ENCODE assay signal across 20 cellular contexts in genomic region chr22:23652286-23652685, GRCh38. TPM values are rescaled to one million over a fixed set of nuclear protein-coding genes. Genes with fewer than 3 reads are reported as not detected.
DNase-seq lines count a peak whose midpoint lies in the region; ATAC-seq and TF ChIP-seq lines count a peak whose summit lies in the region.
"Had no signal": no experiment of that assay in that cellular context is flagged by ENCODE, and none has a peak within 500 bp of the region (broad histone marks: within the 10 kb centered on the region; RNA-seq: fewer than 3 reads in every experiment).

No MANE protein-coding gene starts in this region.

- H3K9me3 ChIP-seq in right cardiac atrium (ENCODE audit: control insufficient read depth, low read length) (no peaks in the 10 kb centered on the region), spleen (no peaks in the 10 kb centered on the region)
- H3K9me3 ChIP-seq: BLaER1 treated with 17β-estradiol and CSF1 and Interleukin-3, amounts not matched to agents 10 nM and 100 nM had no signal

- intact Hi-C loops in Right ventricle myocardium inferior (cut with DNase I) = no loop called here
- intact Hi-C loops in right cardiac atrium (cut with DNase I) = no loop called here
- intact Hi-C loops in spleen (cut with DNase I; ENCODE audit: low total_unique reads) = no loop called here

- DNase-seq in Right ventricle myocardium inferior (ENCODE audit: missing footprints) (no peak), right cardiac atrium (no peak), neural crest cell (ENCODE audit: low read depth, low spot score) (no peak), spleen (peak; percentile 38), DMS53 treated with DMSO at 0.1 percent for 48 hours (lab: John Stamatoyannopoulos, UW; ENCODE audit: unreplicated experiment) (no peak), NOMO-1 treated with dmso at 0.1 percent for 144 hours (lab: John Stamatoyannopoulos, UW; ENCODE audit: unreplicated experiment) (no peak)
- no peak for DNase-seq in stimulated activated CD4-positive, alpha-beta T cell treated with anti-CD3 and anti-CD28 coated beads, Interleukin-12 subunit alpha, Interleukin-12 subunit beta, amount 100 ng/mL, for 4 hours
- DNase-seq: Calu3; CD8-positive, alpha-beta T cell; DND-41; EL; HCEC 1CT had no signal

- no peaks in the 10 kb centered on the region for H3K9me3 Mint-ChIP-seq in neural crest cell
- H3K9me3 Mint-ChIP-seq: CD8-positive, alpha-beta T cell; GM23338 had no signal

- H3K27me3 ChIP-seq in right cardiac atrium (ENCODE audit: control insufficient read depth, insufficient read depth) (no peaks in the 10 kb centered on the region), spleen (replicated peaks in 1 of 7) (no peaks in the 10 kb centered on the region)
- H3K27me3 ChIP-seq: BLaER1 treated with 17β-estradiol and CSF1 and Interleukin-3, amounts not matched to agents 10 nM and 100 nM had no signal

- H3K4me3 ChIP-seq in right cardiac atrium (ENCODE audit: low read length) = no peak overlapping the region
- H3K4me3 ChIP-seq in spleen = no peak overlapping the region
- H3K4me3 ChIP-seq: BLaER1 treated with 17β-estradiol and CSF1 and Interleukin-3, amounts not matched to agents 10 nM and 100 nM; GM12878; GM23338 had no signal

- ATAC-seq in Right ventricle myocardium inferior (peak; percentile 10), right cardiac atrium (no peak)
- ATAC-seq: CD8-positive, alpha-beta T cell; GM12878; GM23338 had no signal

- H3K27ac ChIP-seq in right cardiac atrium (ENCODE audit: low read length) (no peak overlapping the region), spleen (no peak overlapping the region)
- H3K27ac ChIP-seq: 22Rv1; BLaER1 treated with 17β-estradiol and CSF1 and Interleukin-3, amounts not matched to agents 10 nM and 100 nM had no signal

- no peak overlapping the region for H3K4me3 Mint-ChIP-seq in neural crest cell
- H3K4me3 Mint-ChIP-seq: CD8-positive, alpha-beta T cell; GM23338 had no signal

- 94% methylated on average over 7 of the region's 7 CpGs for WGBS in right cardiac atrium
- WGBS in spleen, 5 donors = 91 to 97% (median 96%) methylated on average over 5 to 7 of the region's 7 CpGs

- peaks cover 0 to 91% (median 3%) of the 10 kb centered on the region in 6 donors for H3K36me3 ChIP-seq in spleen

- no peak for TF ChIP-seq CTCF in neural crest cell (conservative IDR thresholded peaks at IDR 0.05)
- no peak for TF ChIP-seq CTCF in spleen (IDR thresholded peaks at IDR 0.05 in 8 of 11, conservative IDR thresholded peaks at IDR 0.05 in 3 of 11)

- no peaks in the 10 kb centered on the region for H3K27me3 Mint-ChIP-seq in neural crest cell (ENCODE audit: low read depth)

- no peak for TF ChIP-seq POLR2A in spleen (IDR thresholded peaks at IDR 0.05)

- H3K27ac Mint-ChIP-seq in neural crest cell (ENCODE audit: unreplicated experiment) = peak overlapping the region; percentile 62
- H3K27ac Mint-ChIP-seq: CD8-positive, alpha-beta T cell; GM23338 had no signal

- H3K36me3 Mint-ChIP-seq in neural crest cell (ENCODE audit: low read depth) = peaks cover 3% of the 10 kb centered on the region

- H3K4me1 ChIP-seq in right cardiac atrium (ENCODE audit: control insufficient read depth, insufficient read depth, low read length) = no peaks in the 10 kb centered on the region
- no peaks in the 10 kb centered on the region for H3K4me1 ChIP-seq in spleen

- H3K4me1 Mint-ChIP-seq in neural crest cell = no peaks in the 10 kb centered on the region
- H3K4me1 Mint-ChIP-seq: GM23338 had no signal

RNA-seq across cellular contexts. Expression of gene DRICH1, which starts 20.2 kb away (rescaled TPM):
- total RNA-seq in Right ventricle myocardium inferior (not detected), right cardiac atrium (under 1 TPM in 1 of 4 donors, not detected in 3; 0.37 TPM), neural crest cell (0.43 TPM in 1 of 2 replicates, not detected in the other), spleen (1 to 10 TPM in 3 of 7 donors, under 1 TPM in 1, not detected in 3; 0.44 to 2.5 (median 2.2) TPM)
- polyA plus RNA-seq in right cardiac atrium (0.09 TPM), spleen (1 to 10 TPM in 2 of 3 donors, under 1 TPM in 1; 0.29 to 2.2 (median 1.6) TPM)
- total RNA-seq: G401, GM12878, GM23338, HT-29 had no signal
- polyA plus RNA-seq: GM12878, GM23338 had no signal

RNA-seq across cellular contexts. Expression of gene RGL4, which starts 38.5 kb away (rescaled TPM):
- total RNA-seq in Right ventricle myocardium inferior = not detected
- total RNA-seq in right cardiac atrium = not detected
- polyA plus RNA-seq in right cardiac atrium = 0.45 TPM
- total RNA-seq in neural crest cell = not detected in 2 replicates
- 10 to 100 TPM in 6 of 7 donors, 1 to 10 TPM in 1; 9.6 to 46.6 (median 23.0) TPM for total RNA-seq in spleen
- 10 to 100 TPM; 10.5 to 19.5 (median 15.7) TPM for polyA plus RNA-seq in spleen
- total RNA-seq: A673, Calu3, G401, GM23338, HT-29 had no signal
- polyA plus RNA-seq: AG04450 had no signal
